Comparison of ENCODE assay signal across 26 cellular contexts in genomic region chr7:154388412-154388811, GRCh38.
"Had no signal": no experiment of that assay in that cellular context is flagged by ENCODE, and none has a peak within 500 bp of the region (broad histone marks: within the 10 kb centered on the region; RNA-seq: fewer than 3 reads in every experiment).

No MANE protein-coding gene starts in this region.

- H3K4me3 Mint-ChIP-seq: natural killer cell treated with Interleukin-12 subunit alpha and Interleukin-12 subunit beta and Interleukin-15 and Interleukin-18, amount 100 ng/mL, for 72 hours; nephron progenitor cell; neural crest cell; stimulated activated effector memory CD8-positive, alpha-beta T cell treated with anti-CD3 and anti-CD28 coated beads, Interleukin-12 subunit alpha, Interleukin-12 subunit beta, amount 100 ng/mL, for 72 hours; stimulated activated naive B cell treated with anti-CD40 and anti-IgM and Interleukin-4, amounts not matched to agents 10 μg/mL and 1 μg/mL and 100 μg/mL, for 72 hours; stimulated activated naive CD8-positive, alpha-beta T cell treated with anti-CD3 and anti-CD28 coated beads, Interleukin-15, Interleukin-2, amounts not matched to agents 100 ng/mL and 50 ng/mL, for 24 hours had no signal

- H3K27me3 Mint-ChIP-seq: natural killer cell treated with Interleukin-12 subunit alpha and Interleukin-12 subunit beta and Interleukin-15 and Interleukin-18, amount 100 ng/mL, for 72 hours; stimulated activated naive B cell treated with anti-CD40 and anti-IgM and Interleukin-4, amounts not matched to agents 10 μg/mL and 1 μg/mL and 100 μg/mL, for 72 hours; stimulated activated naive CD8-positive, alpha-beta T cell treated with anti-CD3 and anti-CD28 coated beads, Interleukin-15, Interleukin-2, amounts not matched to agents 100 ng/mL and 50 ng/mL, for 24 hours had no signal

- H3K9me3 Mint-ChIP-seq: nephron progenitor cell had no signal

- H3K27me3 ChIP-seq: neutrophil, pancreas, right lobe of liver, sigmoid colon, stomach, thyroid gland, tibial nerve, upper lobe of left lung, vagina had no signal

- H3K36me3 Mint-ChIP-seq: stimulated activated effector memory CD8-positive, alpha-beta T cell treated with anti-CD3 and anti-CD28 coated beads, Interleukin-12 subunit alpha, Interleukin-12 subunit beta, amount 100 ng/mL, for 72 hours; stimulated activated naive B cell treated with anti-CD40 and anti-IgM and Interleukin-4, amounts not matched to agents 10 μg/mL and 1 μg/mL and 100 μg/mL, for 72 hours had no signal

- H3K4me1 Mint-ChIP-seq: nephron progenitor cell; neural crest cell; stimulated activated effector memory CD8-positive, alpha-beta T cell treated with anti-CD3 and anti-CD28 coated beads, Interleukin-12 subunit alpha, Interleukin-12 subunit beta, amount 100 ng/mL, for 72 hours; stimulated activated naive B cell treated with anti-CD40 and anti-IgM and Interleukin-4, amounts not matched to agents 10 μg/mL and 1 μg/mL and 100 μg/mL, for 72 hours had no signal

- H3K9me3 ChIP-seq: neutrophil, pancreas, psoas muscle, right lobe of liver, sigmoid colon, stomach, thoracic aorta, thyroid gland, upper lobe of left lung, vagina had no signal

- H3K36me3 ChIP-seq: neutrophil, pancreas, right lobe of liver, sigmoid colon, stomach, thoracic aorta, thyroid gland, tibial nerve, upper lobe of left lung, vagina had no signal

- DNase-seq: nephron progenitor cell; nucleus accumbens; pancreas; psoas muscle; right cardiac atrium; right lobe of liver; sigmoid colon; small intestine; stimulated activated CD4-positive, alpha-beta T cell treated with anti-CD3 and anti-CD28 coated beads, Interleukin-15, amount 100 ng/mL, for 24 hours; stimulated activated CD4-positive, alpha-beta T cell treated with anti-CD3 and anti-CD28 coated beads, Interleukin-2, amount 100 ng/mL, for 24 hours; stimulated activated CD4-positive, alpha-beta T cell treated with anti-CD3 and anti-CD28 coated beads, Interleukin-2, amount 100 ng/mL, for 48 hours; stimulated activated CD4-positive, alpha-beta T cell treated with anti-CD3 and anti-CD28 coated beads, Interleukin-4, amount 100 ng/mL, for 24 hours; stimulated activated naive B cell treated with anti-CD40 and anti-IgM and Interleukin-4, amounts not matched to agents 10 μg/mL and 1 μg/mL and 100 μg/mL, for 72 hours; stimulated activated naive CD4-positive, alpha-beta T cell treated with Interleukin-2 at 50 U/mL for 16 hours; stomach; thyroid gland; trophoblast cell; upper lobe of left lung had no signal

- H3K27ac Mint-ChIP-seq: natural killer cell treated with Interleukin-12 subunit alpha and Interleukin-12 subunit beta and Interleukin-15 and Interleukin-18, amount 100 ng/mL, for 72 hours; nephron progenitor cell; stimulated activated effector memory CD8-positive, alpha-beta T cell treated with anti-CD3 and anti-CD28 coated beads, Interleukin-12 subunit alpha, Interleukin-12 subunit beta, amount 100 ng/mL, for 72 hours; stimulated activated naive B cell treated with anti-CD40 and anti-IgM and Interleukin-4, amounts not matched to agents 10 μg/mL and 1 μg/mL and 100 μg/mL, for 72 hours; stimulated activated naive CD8-positive, alpha-beta T cell treated with anti-CD3 and anti-CD28 coated beads, Interleukin-15, Interleukin-2, amounts not matched to agents 100 ng/mL and 50 ng/mL, for 24 hours had no signal

- H3K27ac ChIP-seq: neutrophil, pancreas, psoas muscle, right lobe of liver, sigmoid colon, stomach, thoracic aorta, thyroid gland, tibial nerve, upper lobe of left lung, vagina had no signal

- H3K4me1 ChIP-seq: pancreas, psoas muscle, right lobe of liver, sigmoid colon, stomach, thyroid gland, tibial nerve, upper lobe of left lung, vagina had no signal

- H3K4me3 ChIP-seq: pancreas, psoas muscle, right lobe of liver, sigmoid colon, stomach, thoracic aorta, thyroid gland, tibial nerve, upper lobe of left lung, vagina had no signal
